Comparison of ENCODE assay signal across 16 cellular contexts in the genomic region with DNA sequence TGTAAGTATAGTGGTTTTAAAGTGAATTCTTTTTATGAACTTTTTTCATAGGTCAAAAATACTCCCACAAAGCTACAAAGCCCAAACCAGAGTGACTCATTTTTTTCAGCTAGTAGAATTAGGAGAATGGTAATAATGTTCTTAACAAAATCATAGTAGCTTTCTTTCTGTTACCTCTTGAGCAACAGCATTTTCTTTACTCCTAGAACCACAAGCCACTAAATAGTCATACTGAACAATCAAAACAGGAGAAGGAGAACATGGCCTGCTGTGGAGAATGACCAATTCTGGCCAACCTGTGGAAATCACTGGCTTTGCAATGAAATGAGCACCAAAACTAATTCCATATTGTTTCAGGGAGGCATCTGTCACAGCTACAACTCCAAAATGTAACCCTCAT.
DNase-seq lines count a peak whose midpoint lies in the region; ATAC-seq and TF ChIP-seq lines count a peak whose summit lies in the region.
"Had no signal": no experiment of that assay in that cellular context is flagged by ENCODE, and none has a peak within 500 bp of the region (broad histone marks: within the 10 kb centered on the region; RNA-seq: fewer than 3 reads in every experiment).

No MANE protein-coding gene starts in this region.

- dilution Hi-C loops in IMR-90 (cut with HindIII; ENCODE audit: low sequenced_read_pairs, unreplicated experiment) = no loop called here

- H3K9me3 ChIP-seq in IMR-90 (ENCODE audit: control insufficient read depth, insufficient read depth, low read length) (no peaks in the 10 kb centered on the region), SJCRH30 (replicated peaks) (no peaks in the 10 kb centered on the region)
- H3K9me3 ChIP-seq: heart left ventricle had no signal

- no peak overlapping the region for H2BK120ac ChIP-seq in IMR-90 (ENCODE audit: low read depth, low read length)

- H2BK20ac ChIP-seq in IMR-90 (ENCODE audit: low read depth, low read length) = no peak overlapping the region

- H3K23ac ChIP-seq in IMR-90 (ENCODE audit: low read depth, low read length) = no peak overlapping the region

- no peak overlapping the region for H3K4ac ChIP-seq in IMR-90 (ENCODE audit: low read depth, low read length)

- H3K79me1 ChIP-seq in IMR-90 (ENCODE audit: low read depth in 1 of 2, low read length in 2 of 2) = peaks cover 9 to 16% of the 10 kb centered on the region in 2 experiments; a peak in 3 of 4 replicates

- H2AK5ac ChIP-seq in IMR-90 (ENCODE audit: low read depth, low read length) = no peak overlapping the region

- H3K18ac ChIP-seq in IMR-90 (ENCODE audit: low read depth, low read length) = no peak overlapping the region

- H3K27me3 ChIP-seq in IMR-90 (ENCODE audit: control insufficient read depth, insufficient read depth, low read length) (no peaks in the 10 kb centered on the region; the same call in 1 of the 2 replicates), SJCRH30 (no peaks in the 10 kb centered on the region)

- H2BK15ac ChIP-seq in IMR-90 (ENCODE audit: low read depth, low read length) = no peak overlapping the region

- no peak for TF ChIP-seq CTCF in IMR-90 (conservative IDR thresholded peaks at IDR 0.05; ENCODE audit: low read depth, low read length)

- no peak overlapping the region for H3K9ac ChIP-seq in IMR-90 (ENCODE audit: low read depth, low read length)
- H3K9ac ChIP-seq: KMS-11 had no signal

- H2AK9ac ChIP-seq in IMR-90 (replicated peaks; ENCODE audit: low read depth, low read length, poor library complexity) = no peak overlapping the region

- no peaks in the 10 kb centered on the region for H3K9me1 ChIP-seq in IMR-90 (ENCODE audit: insufficient read depth, low read length)

- no peak for TF ChIP-seq POLR2A in IMR-90 (IDR thresholded peaks at IDR 0.05; ENCODE audit: low read depth, low read length)

- H3K4me1 ChIP-seq in IMR-90 (ENCODE audit: control insufficient read depth, insufficient read depth, low read length) (peaks cover 6% of the 10 kb centered on the region), SJCRH30 (no peaks in the 10 kb centered on the region)
- H3K4me1 ChIP-seq: heart left ventricle had no signal

- H2BK5ac ChIP-seq in IMR-90 (ENCODE audit: low read depth, low read length, poor library complexity, severe bottlenecking) = peak overlapping the region; percentile 55

- no peaks in the 10 kb centered on the region for H4K20me1 ChIP-seq in IMR-90 (ENCODE audit: insufficient read depth, low read length)

- no peak overlapping the region for H4K5ac ChIP-seq in IMR-90 (ENCODE audit: low read depth, low read length)

- peak overlapping the region; percentile 21; the same call in 1 of the 2 replicates for H3K14ac ChIP-seq in IMR-90 (replicated peaks; ENCODE audit: low read depth, low read length)

- no peak overlapping the region for H3K4me3 ChIP-seq in IMR-90 (ENCODE audit: insufficient read depth, low read depth, low read length)
- H3K4me3 ChIP-seq in SJCRH30 = no peak overlapping the region
- H3K4me3 ChIP-seq: heart left ventricle had no signal

- H4K8ac ChIP-seq in IMR-90 (ENCODE audit: low read depth in 2 of 2, low read length in 2 of 2) = peak overlapping the region in 1 of 2 experiments; percentile 13; a peak in 1 of 4 replicates

- no peak overlapping the region for H4K91ac ChIP-seq in IMR-90 (ENCODE audit: insufficient read depth, low read depth, low read length)

- BruUV-seq in IMR-90 (replicated peaks; lab: Mats Ljungman, UMichigan) = no TSS peak

- H3K36me3 ChIP-seq in IMR-90 (ENCODE audit: control insufficient read depth, insufficient read depth, low read length) (no peaks in the 10 kb centered on the region), SJCRH30 (no peaks in the 10 kb centered on the region)
- H3K36me3 ChIP-seq: heart left ventricle had no signal

- H2AFZ ChIP-seq in IMR-90 (replicated peaks; ENCODE audit: low read length, poor library complexity) = no peak overlapping the region

- ATAC-seq in IMR-90 (ENCODE audit: low read depth) (peak; percentile 66), HG03175 (IDR thresholded peaks at IDR 0.05; ENCODE audit: unreplicated experiment) (no peak), GM21786 (IDR thresholded peaks at IDR 0.05; ENCODE audit: unreplicated experiment) (no peak)
- ATAC-seq: heart left ventricle, left colon, right cardiac atrium had no signal

- H3K27ac ChIP-seq in IMR-90 (ENCODE audit: insufficient read depth, low read length) = no peak overlapping the region
- H3K27ac ChIP-seq in SJCRH30 = no peak overlapping the region
- H3K27ac ChIP-seq: heart left ventricle, KMS-11 had no signal

- CTCF ChIA-PET in IMR-90 (lab: Yijun Ruan, JAX) = interaction anchor here (0.5 to 1.4 kb wide), 3 partner anchors 10 to 204 kb away, joined by 3 to 10 read pairs (median 4); no protein-coding TSS in a partner anchor

- POLR2A ChIA-PET in IMR-90 (lab: Charles Lee; ENCODE audit: unreplicated experiment) = no interaction called here

- TF ChIP-seq RAD21 in IMR-90 (IDR thresholded peaks at IDR 0.05; ENCODE audit: low read length) = 0 out of 2 replicates have a peak, but pooled peaks have one; percentile 8

- no peak overlapping the region for H3K56ac ChIP-seq in IMR-90 (ENCODE audit: extremely low read depth, insufficient read depth, low read length)

- peak; percentile 86 for DNase-seq in EH (ENCODE audit: low read depth)
- DNase-seq in IMR-90 = peak; percentile 80
- peak; percentile 10 for DNase-seq in brain pericyte (ENCODE audit: low read depth, low spot score)
- DNase-seq in non-pigmented ciliary epithelial cell (ENCODE audit: low read depth) = peak; percentile 27
- DNase-seq in SJCRH30 = no peak
- DNase-seq: activated CD8-positive, alpha-beta memory T cell treated with anti-CD3 and anti-CD28 coated beads, Interleukin-2, amount 50 U/mL, for 48 hours; COR-L47; effector memory CD4-positive, alpha-beta T cell; heart left ventricle; left colon; NCI-H2029 treated with DMSO at 0.1 percent for 48 hours; NCI-H774; right cardiac atrium had no signal

- no peak overlapping the region for H3K4me2 ChIP-seq in IMR-90 (ENCODE audit: low read depth, low read length)
- H3K4me2 ChIP-seq: KMS-11 had no signal

- in situ Hi-C loops in IMR-90 (cut with MboI; ENCODE audit: low sequenced_read_pairs) = no loop called here

- intact Hi-C loops in IMR-90 (cut with micrococcal nuclease) = no loop called here

TF ChIP-seq in IMR-90, 13 proteins besides CTCF, POLR2A, EP300 and RAD21:
- TF ChIP-seq NFE2L2 (IDR thresholded peaks at IDR 0.05; ENCODE audit: low read depth, low read length) (no peak), CEBPB (IDR thresholded peaks at IDR 0.05; ENCODE audit: low read depth, low read length) (peak; percentile 83)

Comparison
In these comparisons a context has a peak if more than half of its experiments do, and no peak if none do; other contexts are left out.
1. DNase-seq: peak in EH (single experiment), IMR-90 (single experiment), brain pericyte (single experiment) and non-pigmented ciliary epithelial cell (single experiment); none in SJCRH30 (0 of 2).